Comparison of ENCODE assay signal across 2 cellular contexts in genomic region chr9:113406353-113406752, GRCh38. TPM values are rescaled to one million over a fixed set of nuclear protein-coding genes. Genes with fewer than 3 reads are reported as not detected.
"Had no signal": no experiment of that assay in that cellular context is flagged by ENCODE, and none has a peak within 500 bp of the region (broad histone marks: within the 10 kb centered on the region; RNA-seq: fewer than 3 reads in every experiment).

No MANE protein-coding gene starts in this region.

RNA-seq across cellular contexts. Expression of gene C9orf43, which starts 4.2 kb away (rescaled TPM):
- total RNA-seq: right atrium auricular region had no signal

RNA-seq across cellular contexts. Expression of gene BSPRY, which starts 57.0 kb away (rescaled TPM):
- total RNA-seq: occipital lobe had no signal
